Comparison of ENCODE assay signal across 1 cellular context in the genomic region with DNA sequence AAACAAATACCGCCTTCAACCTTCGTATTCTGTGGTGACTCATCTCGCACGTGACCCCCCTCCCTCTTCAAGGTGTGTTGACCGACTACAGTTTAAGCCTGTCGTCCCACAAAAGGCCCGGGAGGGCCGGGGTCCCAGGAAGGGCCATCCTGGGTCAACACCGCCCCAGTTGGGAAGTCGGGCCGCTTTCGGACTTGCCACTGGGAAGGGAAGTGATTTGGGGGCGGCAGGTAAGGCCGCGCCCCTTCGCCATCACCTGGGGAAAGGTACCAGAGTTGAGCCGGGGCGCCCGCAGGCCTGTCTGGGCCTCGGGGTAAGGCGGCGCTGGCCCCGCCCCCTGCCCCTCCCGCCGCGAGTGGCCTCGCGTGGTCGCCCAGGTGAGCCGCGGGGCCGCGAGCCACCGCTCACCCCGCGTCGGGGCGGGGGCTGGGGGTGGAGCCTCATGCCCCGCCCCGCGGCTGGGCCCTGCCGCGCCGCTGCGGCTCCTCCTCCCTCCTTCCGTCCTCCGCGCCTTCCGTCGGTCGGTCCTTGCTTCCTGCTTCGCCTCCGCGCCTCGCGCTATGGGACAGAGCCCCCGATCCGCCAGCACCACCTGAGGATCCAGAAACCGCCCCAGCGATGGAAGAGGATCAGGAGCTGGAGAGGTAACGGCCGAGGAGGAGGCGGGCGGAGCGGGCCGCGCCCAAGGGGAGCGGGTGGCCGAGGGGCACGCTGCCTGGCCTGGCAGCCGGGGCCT.
A peak's percentile ranks its signal among the peaks of the same experiment; 100 is the strongest.
TF ChIP-seq lines count a peak whose summit lies in the region.

TSS of gene POLR1D (plus strand) at position 527 of the 736 bp plus-strand sequence. CDS start at position 619, 92 bp downstream.

TF ChIP-seq in K562, 482 proteins besides CTCF, POLR2A, EP300 and RAD21 (continued from another document and continues in another):
- TF ChIP-seq MGA (IDR thresholded peaks at IDR 0.05) (peak; percentile 34; the same call in 1 of the 2 replicates), LEF1 (IDR thresholded peaks at IDR 0.05) (0 out of 2 replicates have a peak, but pooled peaks have one; percentile 13), BMI1 (IDR thresholded peaks at IDR 0.05; ENCODE audit: low read length) (no peak), SIN3A (IDR thresholded peaks at IDR 0.05; ENCODE audit: borderline replicate concordance in 2 of 2, control insufficient read depth in 1 of 2, low read depth in 2 of 2, low read length in 2 of 2) (peak in 1 of 2 experiments; percentile 5; a peak in 1 of 4 replicates), SP1 (CRISPR knock-in tag; IDR thresholded peaks at IDR 0.05) (peak; percentile 19; the same call in 1 of the 2 replicates), YBX1 (IDR thresholded peaks at IDR 0.05) (no peak), TBP (optimal IDR thresholded peaks at IDR 0.05; ENCODE audit: low read depth, low read length) (peak; percentile 80), BHLHE40 (IDR thresholded peaks at IDR 0.05; ENCODE audit: low read length) (peak; percentile 86), ATF3 (IDR thresholded peaks at IDR 0.05) (peak; percentile 89), ATF3 (CRISPR knock-in tag; conservative IDR thresholded peaks at IDR 0.05) (no peak), FOXA3 (CRISPR knock-in tag; conservative IDR thresholded peaks at IDR 0.05 in 1 of 2, IDR thresholded peaks at IDR 0.05 in 1 of 2) (0 out of 4 replicates have a peak, but pooled peaks of 1 of the 2 experiments have one; percentile 29), TAF1 (IDR thresholded peaks at IDR 0.05; ENCODE audit: control insufficient read depth, extremely low read depth, insufficient read depth, low read length, severe bottlenecking) (peak; percentile 42), YY1 (IDR thresholded peaks at IDR 0.05; ENCODE audit: borderline replicate concordance in 1 of 3, control insufficient read depth in 1 of 3, extremely low read depth in 1 of 3, insufficient read depth in 3 of 3, insufficient read length in 1 of 3, insufficient replicate concordance in 2 of 3, low read depth in 1 of 3, low read length in 2 of 3) (peak in 1 of 3 experiments; percentile 5), CHCHD3 (CRISPR knock-in tag; IDR thresholded peaks at IDR 0.05) (no peak), HDAC1 (IDR thresholded peaks at IDR 0.05) (peak in 1 of 2 experiments; percentile 70; a peak in 2 of 4 replicates), ZZZ3 (IDR thresholded peaks at IDR 0.05) (no peak), CCNT2 (IDR thresholded peaks at IDR 0.05; ENCODE audit: borderline replicate concordance, extremely low read depth, insufficient read length, low read depth, low read length) (peak; percentile 48), TCFL5 (CRISPR knock-in tag; conservative IDR thresholded peaks at IDR 0.05) (no peak), DDX20 (tag; IDR thresholded peaks at IDR 0.05; ENCODE audit: low read depth) (no peak)
- TF ChIP-seq, protein P1, sequence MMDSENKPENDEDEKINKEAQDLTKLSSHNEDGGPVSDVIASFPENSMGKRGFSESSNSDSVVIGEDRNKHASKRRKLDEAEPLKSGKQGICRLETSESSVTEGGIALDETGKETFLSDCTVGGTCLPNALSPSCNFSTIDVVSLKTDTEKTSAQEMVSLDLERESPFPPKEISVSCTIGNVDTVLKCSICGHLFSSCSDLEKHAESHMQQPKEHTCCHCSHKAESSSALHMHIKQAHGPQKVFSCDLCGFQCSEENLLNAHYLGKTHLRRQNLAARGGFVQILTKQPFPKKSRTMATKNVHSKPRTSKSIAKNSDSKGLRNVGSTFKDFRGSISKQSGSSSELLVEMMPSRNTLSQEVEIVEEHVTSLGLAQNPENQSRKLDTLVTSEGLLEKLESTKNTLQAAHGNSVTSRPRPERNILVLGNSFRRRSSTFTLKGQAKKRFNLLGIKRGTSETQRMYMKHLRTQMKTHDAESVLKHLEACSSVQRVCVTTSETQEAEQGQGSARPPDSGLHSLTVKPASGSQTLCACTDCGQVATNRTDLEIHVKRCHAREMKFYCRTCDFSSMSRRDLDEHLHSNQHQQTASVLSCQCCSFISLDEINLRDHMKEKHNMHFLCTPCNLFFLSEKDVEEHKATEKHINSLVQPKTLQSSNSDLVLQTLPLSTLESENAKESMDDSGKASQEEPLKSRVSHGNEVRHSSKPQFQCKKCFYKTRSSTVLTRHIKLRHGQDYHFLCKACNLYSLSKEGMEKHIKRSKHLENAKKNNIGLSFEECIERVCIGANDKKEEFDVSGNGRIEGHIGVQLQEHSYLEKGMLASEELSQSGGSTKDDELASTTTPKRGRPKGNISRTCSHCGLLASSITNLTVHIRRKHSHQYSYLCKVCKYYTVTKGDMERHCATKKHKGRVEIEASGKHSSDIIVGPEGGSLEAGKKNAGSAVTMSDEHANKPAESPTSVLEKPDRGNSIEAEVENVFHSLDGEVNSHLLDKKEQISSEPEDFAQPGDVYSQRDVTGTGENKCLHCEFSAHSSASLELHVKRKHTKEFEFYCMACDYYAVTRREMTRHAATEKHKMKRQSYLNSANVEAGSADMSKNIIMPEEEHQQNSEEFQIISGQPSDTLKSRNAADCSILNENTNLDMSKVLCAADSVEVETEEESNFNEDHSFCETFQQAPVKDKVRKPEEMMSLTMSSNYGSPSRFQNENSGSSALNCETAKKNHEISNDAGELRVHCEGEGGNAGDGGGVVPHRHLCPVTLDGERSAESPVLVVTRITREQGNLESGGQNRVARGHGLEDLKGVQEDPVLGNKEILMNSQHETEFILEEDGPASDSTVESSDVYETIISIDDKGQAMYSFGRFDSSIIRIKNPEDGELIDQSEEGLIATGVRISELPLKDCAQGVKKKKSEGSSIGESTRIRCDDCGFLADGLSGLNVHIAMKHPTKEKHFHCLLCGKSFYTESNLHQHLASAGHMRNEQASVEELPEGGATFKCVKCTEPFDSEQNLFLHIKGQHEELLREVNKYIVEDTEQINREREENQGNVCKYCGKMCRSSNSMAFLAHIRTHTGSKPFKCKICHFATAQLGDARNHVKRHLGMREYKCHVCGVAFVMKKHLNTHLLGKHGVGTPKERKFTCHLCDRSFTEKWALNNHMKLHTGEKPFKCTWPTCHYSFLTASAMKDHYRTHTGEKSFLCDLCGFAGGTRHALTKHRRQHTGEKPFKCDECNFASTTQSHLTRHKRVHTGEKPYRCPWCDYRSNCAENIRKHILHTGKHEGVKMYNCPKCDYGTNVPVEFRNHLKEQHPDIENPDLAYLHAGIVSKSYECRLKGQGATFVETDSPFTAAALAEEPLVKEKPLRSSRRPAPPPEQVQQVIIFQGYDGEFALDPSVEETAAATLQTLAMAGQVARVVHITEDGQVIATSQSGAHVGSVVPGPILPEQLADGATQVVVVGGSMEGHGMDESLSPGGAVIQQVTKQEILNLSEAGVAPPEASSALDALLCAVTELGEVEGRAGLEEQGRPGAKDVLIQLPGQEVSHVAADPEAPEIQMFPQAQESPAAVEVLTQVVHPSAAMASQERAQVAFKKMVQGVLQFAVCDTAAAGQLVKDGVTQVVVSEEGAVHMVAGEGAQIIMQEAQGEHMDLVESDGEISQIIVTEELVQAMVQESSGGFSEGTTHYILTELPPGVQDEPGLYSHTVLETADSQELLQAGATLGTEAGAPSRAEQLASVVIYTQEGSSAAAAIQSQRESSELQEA (IDR thresholded peaks at IDR 0.05; ENCODE audit: low read depth): peak; percentile 55; the same call in 1 of the 2 replicates
- TF ChIP-seq, protein P2, sequence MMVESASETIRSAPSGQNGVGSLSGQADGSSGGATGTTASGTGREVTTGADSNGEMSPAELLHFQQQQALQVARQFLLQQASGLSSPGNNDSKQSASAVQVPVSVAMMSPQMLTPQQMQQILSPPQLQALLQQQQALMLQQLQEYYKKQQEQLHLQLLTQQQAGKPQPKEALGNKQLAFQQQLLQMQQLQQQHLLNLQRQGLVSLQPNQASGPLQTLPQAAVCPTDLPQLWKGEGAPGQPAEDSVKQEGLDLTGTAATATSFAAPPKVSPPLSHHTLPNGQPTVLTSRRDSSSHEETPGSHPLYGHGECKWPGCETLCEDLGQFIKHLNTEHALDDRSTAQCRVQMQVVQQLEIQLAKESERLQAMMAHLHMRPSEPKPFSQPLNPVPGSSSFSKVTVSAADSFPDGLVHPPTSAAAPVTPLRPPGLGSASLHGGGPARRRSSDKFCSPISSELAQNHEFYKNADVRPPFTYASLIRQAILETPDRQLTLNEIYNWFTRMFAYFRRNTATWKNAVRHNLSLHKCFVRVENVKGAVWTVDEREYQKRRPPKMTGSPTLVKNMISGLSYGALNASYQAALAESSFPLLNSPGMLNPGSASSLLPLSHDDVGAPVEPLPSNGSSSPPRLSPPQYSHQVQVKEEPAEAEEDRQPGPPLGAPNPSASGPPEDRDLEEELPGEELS (CRISPR knock-in tag; IDR thresholded peaks at IDR 0.05; ENCODE audit: borderline replicate concordance): 0 out of 2 replicates have a peak, but pooled peaks have one; percentile 57
- TF ChIP-seq, protein P3, sequence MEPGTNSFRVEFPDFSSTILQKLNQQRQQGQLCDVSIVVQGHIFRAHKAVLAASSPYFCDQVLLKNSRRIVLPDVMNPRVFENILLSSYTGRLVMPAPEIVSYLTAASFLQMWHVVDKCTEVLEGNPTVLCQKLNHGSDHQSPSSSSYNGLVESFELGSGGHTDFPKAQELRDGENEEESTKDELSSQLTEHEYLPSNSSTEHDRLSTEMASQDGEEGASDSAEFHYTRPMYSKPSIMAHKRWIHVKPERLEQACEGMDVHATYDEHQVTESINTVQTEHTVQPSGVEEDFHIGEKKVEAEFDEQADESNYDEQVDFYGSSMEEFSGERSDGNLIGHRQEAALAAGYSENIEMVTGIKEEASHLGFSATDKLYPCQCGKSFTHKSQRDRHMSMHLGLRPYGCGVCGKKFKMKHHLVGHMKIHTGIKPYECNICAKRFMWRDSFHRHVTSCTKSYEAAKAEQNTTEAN (CRISPR knock-in tag; IDR thresholded peaks at IDR 0.05): 0 out of 2 replicates have a peak, but pooled peaks have one; percentile 48
- TF ChIP-seq, protein P4, sequence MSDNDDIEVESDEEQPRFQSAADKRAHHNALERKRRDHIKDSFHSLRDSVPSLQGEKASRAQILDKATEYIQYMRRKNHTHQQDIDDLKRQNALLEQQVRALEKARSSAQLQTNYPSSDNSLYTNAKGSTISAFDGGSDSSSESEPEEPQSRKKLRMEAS (CRISPR knock-in tag; IDR thresholded peaks at IDR 0.05): 0 out of 2 replicates have a peak, but pooled peaks have one; percentile 40
